Comparison of ENCODE assay signal across 21 cellular contexts in genomic region chr9:77898864-77899263, GRCh38.
"Had no signal": no experiment of that assay in that cellular context is flagged by ENCODE, and none has a peak within 500 bp of the region (broad histone marks: within the 10 kb centered on the region; RNA-seq: fewer than 3 reads in every experiment).

No MANE protein-coding gene starts in this region.

- FAIRE-seq: astrocyte had no signal

- ATAC-seq: activated CD8-positive, alpha-beta memory T cell treated with anti-CD3 and anti-CD28 coated beads, Interleukin-2, amount 10 ng/mL, durations not matched to agents 7 days and 5 days; T-helper 17 cell had no signal

- DNase-seq: activated B cell treated with CpG ODN at 0.5 μM for 24 hours; activated CD4-positive, alpha-beta T cell treated with anti-CD3 and anti-CD28 coated beads for 1 hour; activated CD4-positive, alpha-beta T cell treated with anti-CD3 and anti-CD28 coated beads, Interleukin-2, amount 10 ng/mL, durations not matched to agents 24 days and 14 days; activated CD4-positive, alpha-beta T cell treated with anti-CD3 and anti-CD28 coated beads, Interleukin-2, amount 50 U/mL, for 48 hours; activated CD8-positive, alpha-beta memory T cell treated with anti-CD3 and anti-CD28 coated beads, Interleukin-2, amount 10 ng/mL, durations not matched to agents 7 days and 5 days; activated effector memory CD4-positive, alpha-beta T cell treated with anti-CD3 and anti-CD28 coated beads, Interleukin-2, amount 50 U/mL, for 16 hours; activated naive CD4-positive, alpha-beta T cell treated with anti-CD3 and anti-CD28 coated beads for 36 hours; activated T-cell treated with anti-CD3 and anti-CD28 coated beads, Interleukin-2, amount 50 U/mL, for 24 hours; amygdala; Karpas-422; MM.1S; NCI-H1048; NCI-H1417 treated with DMSO at 0.1 percent for 48 hours; NCI-H1694; NCI-H2029; NCI-H446 treated with DMSO at 0.1 percent for 48 hours; NCI-H774; SIG-M5; T-helper 17 cell; T-helper 9 cell had no signal
